Comparison of ENCODE assay signal across 24 cellular contexts in genomic region chr5:125100342-125100741, GRCh38.
"Had no signal": no experiment of that assay in that cellular context is flagged by ENCODE, and none has a peak within 500 bp of the region (broad histone marks: within the 10 kb centered on the region; RNA-seq: fewer than 3 reads in every experiment).

No MANE protein-coding gene starts in this region.

- DNase-seq: cerebellar nuclear complex; cortex of kidney; effector memory CD8-positive, alpha-beta T cell; foreskin fibroblast; gastrocnemius medialis; head of caudate nucleus; left ventricle myocardium inferior; lower lobe of right lung; natural killer cell; sigmoid colon; spleen; stimulated activated CD4-positive, alpha-beta T cell treated with anti-CD3 and anti-CD28 coated beads, Interleukin-4, amount 100 ng/mL, for 4 hours; stimulated activated naive CD8-positive, alpha-beta T cell treated with anti-CD3 and anti-CD28 coated beads, Interleukin-15, Interleukin-2, amounts not matched to agents 100 U/mL and 50 U/mL, for 24 hours; substantia nigra; testis; tibial artery had no signal

- H3K4me3 ChIP-seq: gastrocnemius medialis, left ventricle myocardium inferior, lower lobe of right lung, prostate gland, right atrium auricular region, sigmoid colon, spleen, testis, tibial artery had no signal

- H3K27me3 Mint-ChIP-seq: effector memory CD8-positive, alpha-beta T cell; stimulated activated memory B cell treated with anti-CD40 and anti-IgM and Interleukin-4, amounts not matched to agents 10 μg/mL and 1 μg/mL and 100 μg/mL, for 72 hours; type B pancreatic cell had no signal

- H3K27me3 ChIP-seq: gastrocnemius medialis, right atrium auricular region, sigmoid colon, spleen, testis, tibial artery had no signal

- H3K4me1 ChIP-seq: gastrocnemius medialis, left ventricle myocardium inferior, lower lobe of right lung, parathyroid adenoma, prostate gland, right atrium auricular region, sigmoid colon, spleen, testis, tibial artery had no signal

- H3K9me3 ChIP-seq: gastrocnemius medialis, testis, tibial artery had no signal

- H3K27ac Mint-ChIP-seq: effector memory CD8-positive, alpha-beta T cell; natural killer cell; stimulated activated memory B cell treated with anti-CD40 and anti-IgM and Interleukin-4, amounts not matched to agents 10 μg/mL and 1 μg/mL and 100 μg/mL, for 72 hours; type B pancreatic cell had no signal

- H2AFZ ChIP-seq: parathyroid adenoma had no signal

- FAIRE-seq: endometrium, keratinocyte had no signal

- ATAC-seq: effector memory CD8-positive, alpha-beta T cell; gastrocnemius medialis; lower lobe of right lung; natural killer cell; stimulated activated memory B cell treated with anti-CD40 and anti-IgM and Interleukin-4, amounts not matched to agents 10 μg/mL and 1 μg/mL and 100 μg/mL, for 72 hours; stimulated activated naive CD8-positive, alpha-beta T cell treated with anti-CD3 and anti-CD28 coated beads, Interleukin-15, Interleukin-2, amounts not matched to agents 100 U/mL and 50 U/mL, for 24 hours had no signal

- H3K9me3 Mint-ChIP-seq: natural killer cell had no signal

- H3K4me1 Mint-ChIP-seq: natural killer cell; stimulated activated memory B cell treated with anti-CD40 and anti-IgM and Interleukin-4, amounts not matched to agents 10 μg/mL and 1 μg/mL and 100 μg/mL, for 72 hours had no signal

- H3K4me3 Mint-ChIP-seq: effector memory CD8-positive, alpha-beta T cell; natural killer cell; neural crest cell; stimulated activated memory B cell treated with anti-CD40 and anti-IgM and Interleukin-4, amounts not matched to agents 10 μg/mL and 1 μg/mL and 100 μg/mL, for 72 hours; type B pancreatic cell had no signal

- H3K79me2 ChIP-seq: parathyroid adenoma had no signal

- H3K36me3 Mint-ChIP-seq: natural killer cell; stimulated activated memory B cell treated with anti-CD40 and anti-IgM and Interleukin-4, amounts not matched to agents 10 μg/mL and 1 μg/mL and 100 μg/mL, for 72 hours; type B pancreatic cell had no signal

- H3K36me3 ChIP-seq: gastrocnemius medialis, left ventricle myocardium inferior, lower lobe of right lung, prostate gland, right atrium auricular region, sigmoid colon, spleen, tibial artery had no signal

- H3K27ac ChIP-seq: gastrocnemius medialis, left ventricle myocardium inferior, lower lobe of right lung, parathyroid adenoma, prostate gland, right atrium auricular region, sigmoid colon, spleen, testis, tibial artery had no signal
